In the genomic region with DNA sequence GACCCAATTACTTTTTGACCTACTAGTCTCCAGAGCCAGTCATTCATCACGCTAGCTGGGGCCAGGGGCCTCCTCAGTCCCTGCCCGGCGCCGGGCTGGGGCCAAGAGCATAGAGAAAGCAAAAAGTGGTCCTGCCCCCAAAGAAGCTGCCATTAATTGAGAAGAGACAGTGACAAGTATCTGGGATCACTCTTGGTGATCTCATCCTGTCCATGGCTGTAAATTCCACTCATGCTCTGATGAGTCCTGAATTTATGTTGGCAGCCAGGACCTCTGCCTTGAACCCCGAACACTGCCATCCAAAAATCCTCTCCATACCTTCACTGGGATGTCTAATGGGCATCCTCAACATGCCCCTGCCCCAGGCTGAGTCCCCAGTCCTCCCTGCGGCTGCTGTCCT, we compare ENCODE assay signal across 26 cellular contexts. TPM values are rescaled to one million over a fixed set of nuclear protein-coding genes. Genes with fewer than 3 reads are reported as not detected.
A peak's percentile ranks its signal among the peaks of the same experiment; 100 is the strongest.
DNase-seq lines count a peak whose midpoint lies in the region; ATAC-seq and TF ChIP-seq lines count a peak whose summit lies in the region.
"Had no signal": no experiment of that assay in that cellular context is flagged by ENCODE, and none has a peak within 500 bp of the region (broad histone marks: within the 10 kb centered on the region; RNA-seq: fewer than 3 reads in every experiment).

No MANE protein-coding gene starts in this region.

- no peaks in the 10 kb centered on the region for H3K27me3 Mint-ChIP-seq in mesothelial cell of epicardium (ENCODE audit: low read depth)

- peaks cover 68% of the 10 kb centered on the region for H3K4me1 Mint-ChIP-seq in mesothelial cell of epicardium
- H3K4me1 Mint-ChIP-seq: activated B cell treated with CpG ODN at 0.5 μM for 24 hours had no signal

- POLR2A ChIA-PET in IMR-90 (lab: Charles Lee; ENCODE audit: unreplicated experiment): no interaction called here

- BruUV-seq in IMR-90 (replicated peaks; lab: Mats Ljungman, UMichigan): no TSS peak

- H3K14ac ChIP-seq in IMR-90 (replicated peaks; ENCODE audit: low read depth, low read length): peak overlapping the region; percentile 24; the same call in 1 of the 2 replicates

- dilution Hi-C loops in IMR-90 (cut with HindIII; ENCODE audit: low sequenced_read_pairs, unreplicated experiment): no loop called here

- no peaks in the 10 kb centered on the region for H3K36me3 Mint-ChIP-seq in mesothelial cell of epicardium
- H3K36me3 Mint-ChIP-seq: naive thymus-derived CD8-positive, alpha-beta T cell had no signal

- peak overlapping the region; percentile 83 for H2BK5ac ChIP-seq in IMR-90 (ENCODE audit: low read depth, low read length, poor library complexity, severe bottlenecking)

- no peaks in the 10 kb centered on the region for H3K79me2 ChIP-seq in ACC112 (ENCODE audit: control insufficient read depth, insufficient read depth, low read length, unreplicated experiment)

- H3K36me3 ChIP-seq in ACC112 (ENCODE audit: insufficient read depth, low read length) (no peaks in the 10 kb centered on the region), IMR-90 (ENCODE audit: control insufficient read depth, insufficient read depth, low read length) (no peaks in the 10 kb centered on the region), H7 (replicated peaks; ENCODE audit: control insufficient read depth, insufficient read depth, low read length) (no peaks in the 10 kb centered on the region)
- H3K36me3 ChIP-seq: BLaER1, colonic mucosa, right lobe of liver had no signal

- H3K27ac ChIP-seq in ACC112 (ENCODE audit: low read depth, low read length): peak overlapping the region; percentile 82
- H3K27ac ChIP-seq in IMR-90 (ENCODE audit: insufficient read depth, low read length): no peak overlapping the region; the same call in 1 of the 2 replicates
- H3K27ac ChIP-seq: BLaER1, colonic mucosa, right lobe of liver had no signal

- H4K5ac ChIP-seq in IMR-90 (ENCODE audit: low read depth, low read length): no peak overlapping the region; the same call in 1 of the 2 replicates

- H3K79me1 ChIP-seq in IMR-90 (ENCODE audit: low read depth in 1 of 2, low read length in 2 of 2): no peaks in the 10 kb centered on the region

- H3K9me3 Mint-ChIP-seq in mesothelial cell of epicardium: no peaks in the 10 kb centered on the region
- H3K9me3 Mint-ChIP-seq: activated B cell treated with CpG ODN at 0.5 μM for 24 hours; endodermal cell; naive thymus-derived CD8-positive, alpha-beta T cell; T-helper 2 cell treated with Interferon-gamma antibody and Interleukin-4, amounts not matched to agents 5 μg/mL and 100 μg/mL, for 36 hours had no signal

- H3K9ac ChIP-seq in IMR-90 (ENCODE audit: low read depth, low read length): no peak overlapping the region
- H3K9ac ChIP-seq: BLaER1 had no signal

- H3K56ac ChIP-seq in IMR-90 (ENCODE audit: extremely low read depth, insufficient read depth, low read length): no peak overlapping the region

- H4K8ac ChIP-seq in IMR-90 (ENCODE audit: low read depth in 2 of 2, low read length in 2 of 2): peak overlapping the region; percentile 55 to 70; a peak in 3 of 4 replicates

- DNase-seq in IMR-90 (no peak), mesothelial cell of epicardium (ENCODE audit: low spot score in 2 of 2, unreplicated experiment in 2 of 2) (no peak), DMS53 treated with DMSO at 0.1 percent for 48 hours (lab: John Stamatoyannopoulos, UW; ENCODE audit: unreplicated experiment) (no peak), H7 (no peak), NCI-H524 treated with DMSO at 0.1 percent for 48 hours (lab: John Stamatoyannopoulos, UW) (no peak)
- DNase-seq: activated B cell treated with CpG ODN at 0.5 μM for 24 hours; activated CD4-positive, alpha-beta T cell treated with anti-CD3 and anti-CD28 coated beads, Interleukin-2, amount 50 U/mL, for 48 hours; activated effector memory CD4-positive, alpha-beta T cell treated with anti-CD3 and anti-CD28 coated beads, Interleukin-2, amount 50 U/mL, for 16 hours; colonic mucosa; endodermal cell; HCEC 1CT; mesendoderm; naive thymus-derived CD8-positive, alpha-beta T cell; NCI-H1092 treated with DMSO at 0.1 percent for 48 hours; NCI-H2227 treated with DMSO at 0.1 percent for 48 hours; NCI-H774; OCI-M1; right lobe of liver; stimulated activated CD8-positive, alpha-beta memory T cell treated with anti-CD3 and anti-CD28 coated beads, Interleukin-4, amount 100 ng/mL, for 48 hours had no signal

- H3K4me3 ChIP-seq in ACC112 (ENCODE audit: low read depth, low read length): peak overlapping the region; percentile 34; the same call in 1 of the 2 replicates
- H3K4me3 ChIP-seq in IMR-90 (ENCODE audit: insufficient read depth, low read depth, low read length): no peak overlapping the region
- H3K4me3 ChIP-seq in WI38 (ENCODE audit: low read depth, low read length): 0 out of 2 replicates have a peak overlapping the region, but pooled peaks have one; percentile 1
- H3K4me3 ChIP-seq in H7 (ENCODE audit: insufficient read depth, low read depth, low read length): no peak overlapping the region
- H3K4me3 ChIP-seq: BLaER1, colonic mucosa, right lobe of liver had no signal

- H3K23ac ChIP-seq in IMR-90 (ENCODE audit: low read depth, low read length): no peak overlapping the region

- CTCF ChIA-PET in IMR-90 (lab: Yijun Ruan, JAX): interaction anchor here (0.9 kb wide), 1 partner anchor 29 kb away, joined by 3 read pairs; no protein-coding TSS in a partner anchor

- TF ChIP-seq CTCF in IMR-90 (conservative IDR thresholded peaks at IDR 0.05; ENCODE audit: low read depth, low read length) (no peak), WI38 (IDR thresholded peaks at IDR 0.05; ENCODE audit: low read depth, low read length) (no peak), mesothelial cell of epicardium (IDR thresholded peaks at IDR 0.05; ENCODE audit: unreplicated experiment) (no peak)

- peak overlapping the region; percentile 47 for H2AK9ac ChIP-seq in IMR-90 (replicated peaks; ENCODE audit: low read depth, low read length, poor library complexity)

- peak overlapping the region; percentile 97 for H2BK20ac ChIP-seq in IMR-90 (ENCODE audit: low read depth, low read length)

- no peaks in the 10 kb centered on the region for H3K9me3 ChIP-seq in IMR-90 (ENCODE audit: control insufficient read depth, insufficient read depth, low read length)
- H3K9me3 ChIP-seq: BLaER1, colonic mucosa, right lobe of liver had no signal

- H3K4me1 ChIP-seq in ACC112 (ENCODE audit: control insufficient read depth, insufficient read depth, low read length, unreplicated experiment): peaks cover 33% of the 10 kb centered on the region
- H3K4me1 ChIP-seq in IMR-90 (ENCODE audit: control insufficient read depth, insufficient read depth, low read length): peaks cover 23% of the 10 kb centered on the region
- H3K4me1 ChIP-seq: colonic mucosa, right lobe of liver had no signal

- peak overlapping the region; percentile 75 for H3K4ac ChIP-seq in IMR-90 (ENCODE audit: low read depth, low read length)

- 84% methylated on average over 5 of the region's 6 CpGs; no CpG with 5 or more reads in 1 of the 2 experiments for WGBS in IMR-90 (ENCODE audit: extremely low coverage in 2 of 2, insufficient read length in 1 of 2), 2 experiments

- H4K20me1 ChIP-seq in IMR-90 (ENCODE audit: insufficient read depth, low read length): no peaks in the 10 kb centered on the region
- H4K20me1 ChIP-seq: BLaER1 had no signal

- in situ Hi-C loops in IMR-90 (cut with MboI; ENCODE audit: low sequenced_read_pairs): no loop called here

- H3K4me3 Mint-ChIP-seq in mesothelial cell of epicardium: peak overlapping the region; percentile 3
- H3K4me3 Mint-ChIP-seq: activated B cell treated with CpG ODN at 0.5 μM for 24 hours; endodermal cell; naive thymus-derived CD8-positive, alpha-beta T cell; T-helper 2 cell treated with Interferon-gamma antibody and Interleukin-4, amounts not matched to agents 5 μg/mL and 100 μg/mL, for 36 hours had no signal

- peak overlapping the region; percentile 90 for H2AK5ac ChIP-seq in IMR-90 (ENCODE audit: low read depth, low read length)

- H3K18ac ChIP-seq in IMR-90 (ENCODE audit: low read depth, low read length): peak overlapping the region; percentile 56; the same call in 1 of the 2 replicates

- H3K4me2 ChIP-seq in IMR-90 (ENCODE audit: low read depth, low read length): no peak overlapping the region
- H3K4me2 ChIP-seq: BLaER1 had no signal

- H3K9me1 ChIP-seq in IMR-90 (ENCODE audit: insufficient read depth, low read length): peaks cover 18% of the 10 kb centered on the region

- ATAC-seq in IMR-90 (ENCODE audit: low read depth) (no peak), GM21515 (IDR thresholded peaks at IDR 0.05; ENCODE audit: unreplicated experiment) (no peak)
- ATAC-seq: naive thymus-derived CD8-positive, alpha-beta T cell had no signal

- H2AFZ ChIP-seq in ACC112 (ENCODE audit: low read length, unreplicated experiment) (no peak overlapping the region), IMR-90 (replicated peaks; ENCODE audit: low read length, poor library complexity) (peak overlapping the region; percentile 54)

- peak overlapping the region; percentile 87 for H4K91ac ChIP-seq in IMR-90 (ENCODE audit: insufficient read depth, low read depth, low read length)

- H2BK15ac ChIP-seq in IMR-90 (ENCODE audit: low read depth, low read length): peak overlapping the region; percentile 33; the same call in 1 of the 3 replicates

- TF ChIP-seq RAD21 in IMR-90 (IDR thresholded peaks at IDR 0.05; ENCODE audit: low read length): no peak

- intact Hi-C loops in IMR-90 (cut with micrococcal nuclease): loop anchor here (10.0 kb wide), 1 partner anchor 133 kb away; the partner anchor contains the start of gene MEG3

- TF ChIP-seq POLR2A in IMR-90 (IDR thresholded peaks at IDR 0.05; ENCODE audit: low read depth, low read length): no peak

- peak overlapping the region; percentile 94 for H3K27ac Mint-ChIP-seq in mesothelial cell of epicardium
- H3K27ac Mint-ChIP-seq: activated B cell treated with CpG ODN at 0.5 μM for 24 hours; naive thymus-derived CD8-positive, alpha-beta T cell; T-helper 2 cell treated with Interferon-gamma antibody and Interleukin-4, amounts not matched to agents 5 μg/mL and 100 μg/mL, for 36 hours had no signal

- H3K27me3 ChIP-seq in ACC112 (ENCODE audit: insufficient read depth, low read length) (no peaks in the 10 kb centered on the region), IMR-90 (ENCODE audit: control insufficient read depth, insufficient read depth, low read length) (peaks cover 3% of the 10 kb centered on the region; the same call in 1 of the 2 replicates), H7 (ENCODE audit: control insufficient read depth, insufficient read depth, low read length) (no peaks in the 10 kb centered on the region)
- H3K27me3 ChIP-seq: BLaER1, colonic mucosa, right lobe of liver had no signal

- H2BK120ac ChIP-seq in IMR-90 (ENCODE audit: low read depth, low read length): peak overlapping the region; percentile 85

TF ChIP-seq in IMR-90, 13 proteins besides CTCF, POLR2A, EP300 and RAD21 (continues in another document):
- TF ChIP-seq NFE2L2 (IDR thresholded peaks at IDR 0.05; ENCODE audit: low read depth, low read length): no peak
- no peak for TF ChIP-seq RCOR1 (IDR thresholded peaks at IDR 0.05; ENCODE audit: insufficient replicate concordance, low read length)

RNA-seq across cellular contexts. Expression of gene DLK1, which starts 34.4 kb away (rescaled TPM):
- total RNA-seq in IMR-90 (2012; rRNA removed) (under 0.01 TPM in 1 of 2 replicates, not detected in the other), mesothelial cell of epicardium (958 to 1,165 TPM (median 1,080 TPM) in 3 replicates)
- polyA plus RNA-seq in IMR-90 (2012; rRNA removed): 0.07 TPM in 1 of 2 replicates, not detected in the other
- 0.03 and 0.28 TPM in 2 replicates for polyA plus RNA-seq in IMR-90 (2012; cell fraction: cytosol; rRNA removed)
- 0.09 TPM in 1 of 2 replicates, not detected in the other for polyA plus RNA-seq in IMR-90 (2012; cell fraction: nucleus; rRNA removed; ENCODE audit: low replicate concordance)
- total RNA-seq in H7 (2014; rRNA removed; shearing (Covaris generic)): 0.37 and 1.5 TPM in 2 replicates
- total RNA-seq: A673; activated B cell treated with CpG ODN at 0.5 μM for 24 hours; HT1080; naive thymus-derived CD8-positive, alpha-beta T cell had no signal
- polyA plus RNA-seq: naive thymus-derived CD8-positive, alpha-beta T cell had no signal

Comparison
In these comparisons a context has a peak if more than half of its experiments do, and no peak if none do; other contexts are left out.
1. H3K4me3 ChIP-seq: peak in ACC112 (single experiment) and WI38 (single experiment); none in IMR-90 (single experiment) and H7 (single experiment).
2. RNA of gene DLK1, which starts 34.4 kb away (total RNA-seq): 958 to 1,165 TPM in mesothelial cell of epicardium; 0.37 to 1.5 TPM in H7 and under 0.01 TPM in IMR-90; every median in the first group is over 100 times any median in the second.